In the genomic region with DNA sequence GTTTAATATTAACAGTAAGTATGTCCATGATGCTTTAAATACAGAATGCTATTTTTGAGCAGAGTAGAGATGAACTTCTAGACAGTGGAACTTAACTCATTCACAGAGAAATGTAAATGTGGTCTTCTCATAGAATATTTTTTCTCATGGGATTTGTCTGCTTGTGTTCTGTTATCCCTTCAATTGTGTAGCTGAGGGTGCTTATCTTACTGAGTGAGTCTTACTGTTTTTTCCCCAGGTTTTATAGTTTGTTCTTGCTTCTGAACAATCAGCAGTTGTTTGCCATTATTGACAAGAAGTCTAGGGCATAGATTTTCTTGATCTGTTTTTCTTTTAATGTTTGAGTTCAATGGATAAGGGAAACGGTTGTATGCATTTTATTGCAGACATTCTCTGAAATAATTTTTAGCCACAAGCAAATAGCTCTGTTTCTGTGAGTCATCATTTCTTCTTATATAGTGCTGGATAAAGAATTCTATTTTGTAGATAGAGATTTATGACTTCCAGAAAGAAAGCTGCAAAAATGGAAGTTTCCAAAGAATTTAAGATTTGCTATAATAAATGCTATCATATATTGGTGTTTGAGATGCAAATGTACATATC, we compare ENCODE assay signal across 28 cellular contexts.
DNase-seq lines count a peak whose midpoint lies in the region; ATAC-seq and TF ChIP-seq lines count a peak whose summit lies in the region.
"Had no signal": no experiment of that assay in that cellular context is flagged by ENCODE, and none has a peak within 500 bp of the region (broad histone marks: within the 10 kb centered on the region; RNA-seq: fewer than 3 reads in every experiment).

No MANE protein-coding gene starts in this region.

- no peak for ATAC-seq in gastroesophageal sphincter
- ATAC-seq in GM19328 (IDR thresholded peaks at IDR 0.05; ENCODE audit: unreplicated experiment), result no peak
- no peak for ATAC-seq in naive thymus-derived CD8-positive, alpha-beta T cell
- ATAC-seq: esophagus mucosa; lower lobe of right lung; stimulated activated effector memory CD8-positive, alpha-beta T cell treated with anti-CD3 and anti-CD28 coated beads, Interleukin-12 subunit alpha, Interleukin-12 subunit beta, amount 100 ng/mL, for 72 hours; WTC11 had no signal

- POLR2A ChIA-PET in naive thymus-derived CD8-positive, alpha-beta T cell (lab: Charles Lee), result interaction anchor here (0.6 kb wide), 1 partner anchor 20 kb away, joined by 8 read pairs; no protein-coding TSS in a partner anchor

- H3K9me3 ChIP-seq in OCI-LY3 (ENCODE audit: insufficient read depth, low read length) (no peaks in the 10 kb centered on the region; the same call in 1 of the 2 replicates), gastroesophageal sphincter (no peaks in the 10 kb centered on the region)
- H3K9me3 ChIP-seq: sigmoid colon, SJSA1, testis had no signal

- H3K9me3 Mint-ChIP-seq in naive thymus-derived CD8-positive, alpha-beta T cell, result peaks cover 0 to 17% (median 10%) of the 10 kb centered on the region in 9 donors

- no peak for TF ChIP-seq EP300 in gastroesophageal sphincter (IDR thresholded peaks at IDR 0.05)

- in situ Hi-C loops in ACHN (cut with HindIII; ENCODE audit: low pct_ligation_motif_present, low pct_unique_long_range_greater_than_20kb, low sequenced_read_pairs) (no loop called here), brain microvascular endothelial cell (cut with HindIII; ENCODE audit: low pct_ligation_motif_present, low sequenced_read_pairs) (no loop called here)

- TF ChIP-seq POLR2A in gastroesophageal sphincter (IDR thresholded peaks at IDR 0.05), result no peak

- no peak overlapping the region for H2AFZ ChIP-seq in OCI-LY3 (ENCODE audit: low read depth, low read length)
- H2AFZ ChIP-seq: PC-9 had no signal

- H4K20me1 ChIP-seq in OCI-LY3 (ENCODE audit: insufficient read depth, low read length), result no peaks in the 10 kb centered on the region

- H3K4me3 ChIP-seq in OCI-LY3 (ENCODE audit: low read length) (peak overlapping the region; percentile 39; the same call in 1 of the 2 replicates), brain microvascular endothelial cell (ENCODE audit: low read depth, low read length) (no peak overlapping the region), gastroesophageal sphincter (no peak overlapping the region)
- H3K4me3 ChIP-seq: lower lobe of right lung, PC-9, sigmoid colon, SJSA1, testis had no signal

- TF ChIP-seq CTCF in OCI-LY3 (IDR thresholded peaks at IDR 0.05; ENCODE audit: low read depth, low read length), result no peak
- TF ChIP-seq CTCF in brain microvascular endothelial cell (IDR thresholded peaks at IDR 0.05; ENCODE audit: low read depth, low read length, missing control alignments), result no peak
- TF ChIP-seq CTCF in gastroesophageal sphincter (IDR thresholded peaks at IDR 0.05), result no peak

- 50 to 57% methylated on average over 1 of the region's 1 CpG for WGBS in gastroesophageal sphincter (ENCODE audit: low coverage in 1 of 2), 2 donors

- peak overlapping the region; percentile 38 for H3K4me2 ChIP-seq in OCI-LY3 (ENCODE audit: low read length)
- H3K4me2 ChIP-seq: KMS-11, PC-9 had no signal

- no peaks in the 10 kb centered on the region for H3K27me3 Mint-ChIP-seq in naive thymus-derived CD8-positive, alpha-beta T cell

- H3K4me3 Mint-ChIP-seq in naive thymus-derived CD8-positive, alpha-beta T cell, result no peak overlapping the region
- H3K4me3 Mint-ChIP-seq: CD14-positive monocyte; stimulated activated effector memory CD8-positive, alpha-beta T cell treated with anti-CD3 and anti-CD28 coated beads, Interleukin-12 subunit alpha, Interleukin-12 subunit beta, amount 100 ng/mL, for 72 hours; WTC11 had no signal

- H3K27ac Mint-ChIP-seq in naive thymus-derived CD8-positive, alpha-beta T cell, result no peak overlapping the region
- H3K27ac Mint-ChIP-seq: stimulated activated effector memory CD8-positive, alpha-beta T cell treated with anti-CD3 and anti-CD28 coated beads, Interleukin-12 subunit alpha, Interleukin-12 subunit beta, amount 100 ng/mL, for 72 hours had no signal

- H3K4me1 ChIP-seq in OCI-LY3 (ENCODE audit: low read length) (peaks cover 13% of the 10 kb centered on the region), gastroesophageal sphincter (no peaks in the 10 kb centered on the region)
- H3K4me1 ChIP-seq: lower lobe of right lung, sigmoid colon, SJSA1, testis had no signal

- H3K27ac ChIP-seq in OCI-LY3 (ENCODE audit: low read length), result no peak overlapping the region
- H3K27ac ChIP-seq in brain microvascular endothelial cell, result peak overlapping the region; percentile 69
- no peak overlapping the region for H3K27ac ChIP-seq in gastroesophageal sphincter
- H3K27ac ChIP-seq: KMS-11, lower lobe of right lung, PC-9, sigmoid colon, SJSA1, testis had no signal

- DNase-seq in ACHN (peak; percentile 43), brain microvascular endothelial cell (no peak), iris pigment epithelial cell (ENCODE audit: low read depth) (peak; percentile 22), NCI-H2171 (lab: John Stamatoyannopoulos, UW) (no peak)
- no peak for DNase-seq in naive thymus-derived CD8-positive, alpha-beta T cell
- DNase-seq: activated CD4-positive, alpha-beta T cell treated with anti-CD3 and anti-CD28 coated beads, Interleukin-2, amount 50 U/mL, for 4 hours; activated naive CD4-positive, alpha-beta T cell; amygdala; cerebellar nuclear complex; effector CD4-positive, alpha-beta T cell; GOT3; islet precursor cell; lower lobe of right lung; NCI-H187 treated with DMSO at 0.1 percent for 48 hours; NCI-H226; NCI-H774; PC-9; sigmoid colon; testis had no signal

- H3K36me3 ChIP-seq in OCI-LY3 (replicated peaks; ENCODE audit: low read depth, low read length), result peaks cover 2% of the 10 kb centered on the region
- H3K36me3 ChIP-seq in brain microvascular endothelial cell (replicated peaks), result peaks cover 4% of the 10 kb centered on the region
- H3K36me3 ChIP-seq in gastroesophageal sphincter, result peaks cover 0 to 20% of the 10 kb centered on the region in 2 donors

- no peaks in the 10 kb centered on the region for H3K79me2 ChIP-seq in OCI-LY3 (ENCODE audit: low read length)

- no peaks in the 10 kb centered on the region for H3K27me3 ChIP-seq in OCI-LY3 (ENCODE audit: low read depth, low read length)
- no peaks in the 10 kb centered on the region for H3K27me3 ChIP-seq in brain microvascular endothelial cell (replicated peaks)
- no peaks in the 10 kb centered on the region for H3K27me3 ChIP-seq in gastroesophageal sphincter
- H3K27me3 ChIP-seq: sigmoid colon, SJSA1, testis had no signal

- H3K4me1 Mint-ChIP-seq in naive thymus-derived CD8-positive, alpha-beta T cell, result peaks cover 4 to 19% (median 12%) of the 10 kb centered on the region in 4 donors

- no peak overlapping the region for H3K9ac ChIP-seq in OCI-LY3 (ENCODE audit: low read length)
- H3K9ac ChIP-seq: KMS-11 had no signal

- H3K36me3 Mint-ChIP-seq in naive thymus-derived CD8-positive, alpha-beta T cell, result peaks cover 3 to 20% (median 12%) of the 10 kb centered on the region in 3 donors

Comparison
In these comparisons a context has a peak if more than half of its experiments do, and no peak if none do; other contexts are left out.
1. DNase-seq: peak in ACHN (single experiment) and iris pigment epithelial cell (single experiment); none in brain microvascular endothelial cell (single experiment), NCI-H2171 (single experiment) and naive thymus-derived CD8-positive, alpha-beta T cell (0 of 10).